In genomic region chr5:132444061-132444460, GRCh38 we compare ENCODE assay signal across 20 cellular contexts. TPM values are rescaled to one million over a fixed set of nuclear protein-coding genes. Genes with fewer than 3 reads are reported as not detected.
A peak's percentile ranks its signal among the peaks of the same experiment; 100 is the strongest.
DNase-seq lines count a peak whose midpoint lies in the region; ATAC-seq, FAIRE-seq and TF ChIP-seq lines count a peak whose summit lies in the region.
"Had no signal": no experiment of that assay in that cellular context is flagged by ENCODE, and none has a peak within 500 bp of the region (broad histone marks: within the 10 kb centered on the region; RNA-seq: fewer than 3 reads in every experiment).

No MANE protein-coding gene starts in this region.

- WGBS in right cardiac atrium = 76% methylated on average over 7 of the region's 7 CpGs

- H3K36me3 Mint-ChIP-seq in T-cell = peaks cover 33% of the 10 kb centered on the region
- peaks cover 4 to 9% (median 5%) of the 10 kb centered on the region in 3 donors for H3K36me3 Mint-ChIP-seq in naive thymus-derived CD8-positive, alpha-beta T cell
- H3K36me3 Mint-ChIP-seq: neural progenitor cell had no signal

- H3K27ac ChIP-seq in left ventricle myocardium inferior (replicated peaks) (peak overlapping the region; percentile 74), right cardiac atrium (ENCODE audit: low read length) (no peak overlapping the region)
- H3K27ac ChIP-seq: foreskin keratinocyte, neural progenitor cell, SK-N-MC had no signal

- no peak overlapping the region for H3K4me3 ChIP-seq in left ventricle myocardium inferior
- H3K4me3 ChIP-seq in right cardiac atrium (ENCODE audit: low read length) = no peak overlapping the region
- H3K4me3 ChIP-seq: neural progenitor cell, SK-N-MC, tibial nerve had no signal

- H3K27me3 ChIP-seq in left ventricle myocardium inferior (ENCODE audit: low read depth) (no peaks in the 10 kb centered on the region), right cardiac atrium (ENCODE audit: control insufficient read depth, insufficient read depth) (no peaks in the 10 kb centered on the region)
- H3K27me3 ChIP-seq: foreskin keratinocyte, neural progenitor cell, tibial nerve had no signal

- H3K27me3 Mint-ChIP-seq in T-cell = no peaks in the 10 kb centered on the region
- H3K27me3 Mint-ChIP-seq in naive thymus-derived CD8-positive, alpha-beta T cell = no peaks in the 10 kb centered on the region
- H3K27me3 Mint-ChIP-seq: dendritic cell treated with granulocyte-macrophage colony-stimulating factor and Interleukin-4, amounts not matched to agents 40 ng/mL and 50 ng/mL, for 4 days had no signal

- no peak for DNase-seq in left ventricle myocardium inferior
- DNase-seq in right cardiac atrium = no peak
- no peak for DNase-seq in T-cell
- DNase-seq in naive thymus-derived CD8-positive, alpha-beta T cell = no peak
- no peak for DNase-seq in DMS53 (lab: John Stamatoyannopoulos, UW)
- no peak for DNase-seq in NCI-H1105 (lab: John Stamatoyannopoulos, UW)
- DNase-seq in urothelium cell line (ENCODE audit: low spot score) = no peak
- DNase-seq: activated CD4-positive, CD25-positive, alpha-beta regulatory T cell treated with anti-CD3 and anti-CD28 coated beads, Interleukin-2, amount 50 U/mL, for 72 hours; foreskin keratinocyte; hypothalamus; kidney glomerular epithelial cell; NCI-H1436; NCI-H2171 treated with DMSO at 0.1 percent for 48 hours; NCI-H82; T1000 had no signal

- H3K9me3 ChIP-seq in left ventricle myocardium inferior (replicated peaks) (no peaks in the 10 kb centered on the region), right cardiac atrium (ENCODE audit: control insufficient read depth, low read length) (no peaks in the 10 kb centered on the region)
- H3K9me3 ChIP-seq: tibial nerve had no signal

- ATAC-seq in right cardiac atrium (no peak), T-cell (replicated peaks in 1 of 4) (peak in 2 of 4 experiments; percentile 28)
- peak; percentile 40 to 56 for ATAC-seq in naive thymus-derived CD8-positive, alpha-beta T cell
- ATAC-seq: foreskin keratinocyte had no signal

- H3K4me1 Mint-ChIP-seq in T-cell = peaks cover 93 to 98% (median 95%) of the 10 kb centered on the region in 3 donors
- peaks cover 56 to 100% (median 96%) of the 10 kb centered on the region in 4 donors for H3K4me1 Mint-ChIP-seq in naive thymus-derived CD8-positive, alpha-beta T cell
- H3K4me1 Mint-ChIP-seq: neural progenitor cell had no signal

- POLR2A ChIA-PET in T-cell (lab: Charles Lee) = no interaction called here
- POLR2A ChIA-PET in naive thymus-derived CD8-positive, alpha-beta T cell (lab: Charles Lee) = interaction anchor here (0.9 to 3.0 kb wide), 7 partner anchors 10 to 52 kb away, joined by 3 to 24 read pairs (median 3); partner anchors contain the start of gene IRF1

- CTCF ChIA-PET in T-cell (lab: Charles Lee) = no interaction called here

- no peaks in the 10 kb centered on the region for H3K36me3 ChIP-seq in left ventricle myocardium inferior
- H3K36me3 ChIP-seq: neural progenitor cell had no signal

- peaks cover 98% of the 10 kb centered on the region for H3K4me1 ChIP-seq in left ventricle myocardium inferior
- peaks cover 30% of the 10 kb centered on the region for H3K4me1 ChIP-seq in right cardiac atrium (ENCODE audit: control insufficient read depth, insufficient read depth, low read length)
- H3K4me1 ChIP-seq: neural progenitor cell had no signal

- H3K9me3 Mint-ChIP-seq in T-cell = no peaks in the 10 kb centered on the region
- H3K9me3 Mint-ChIP-seq in naive thymus-derived CD8-positive, alpha-beta T cell = no peaks in the 10 kb centered on the region
- H3K9me3 Mint-ChIP-seq: dendritic cell treated with granulocyte-macrophage colony-stimulating factor and Interleukin-4, amounts not matched to agents 40 ng/mL and 50 ng/mL, for 4 days; neural progenitor cell had no signal

- no peak overlapping the region for H3K4me3 Mint-ChIP-seq in T-cell
- H3K4me3 Mint-ChIP-seq in naive thymus-derived CD8-positive, alpha-beta T cell = peak overlapping the region in 4 of 10 donors; percentile 5 to 22 (median 13)
- H3K4me3 Mint-ChIP-seq: dendritic cell treated with granulocyte-macrophage colony-stimulating factor and Interleukin-4, amounts not matched to agents 40 ng/mL and 50 ng/mL, for 4 days; neural progenitor cell had no signal

- peak overlapping the region; percentile 73 to 80 for H3K27ac Mint-ChIP-seq in T-cell
- H3K27ac Mint-ChIP-seq in naive thymus-derived CD8-positive, alpha-beta T cell = peak overlapping the region in 8 of 10 donors; percentile 44 to 84 (median 71)
- H3K27ac Mint-ChIP-seq: neural progenitor cell had no signal

- no peak for TF ChIP-seq CTCF in left ventricle myocardium inferior (IDR thresholded peaks at IDR 0.05; ENCODE audit: borderline replicate concordance)

- intact Hi-C loops in left ventricle myocardium inferior (cut with micrococcal nuclease) (no loop called here), right cardiac atrium (cut with DNase I) (no loop called here)

- no peak for FAIRE-seq in urothelium cell line (lab: Jason Lieb, UNC)
- FAIRE-seq: GM12892 had no signal

RNA-seq across cellular contexts. Expression of gene IRF1, which starts 46.5 kb away (rescaled TPM):
- total RNA-seq in left ventricle myocardium inferior (10.9 TPM), right cardiac atrium (10 to 100 TPM in 3 of 4 donors, 1 to 10 TPM in 1; 9.4 to 17.9 (median 13.8) TPM), T-cell (100 to 1,000 TPM; 167 to 859 (median 252) TPM)
- polyA plus RNA-seq in right cardiac atrium = 11.7 TPM
- 100 to 1,000 TPM; 116 to 127 TPM for total RNA-seq in naive thymus-derived CD8-positive, alpha-beta T cell
- 100 to 1,000 TPM; 108 to 218 (median 141) TPM for polyA plus RNA-seq in naive thymus-derived CD8-positive, alpha-beta T cell

Comparison
In these comparisons a context has a peak if more than half of its experiments do, and no peak if none do; other contexts are left out.
1. ATAC-seq: peak in naive thymus-derived CD8-positive, alpha-beta T cell (2 of 2); none in right cardiac atrium (0 of 2).